ENCODE assay signal across 10 cellular contexts in genomic region chr2:73359915-73360697, GRCh38. TPM values are rescaled to one million over a fixed set of nuclear protein-coding genes. Genes with fewer than 3 reads are reported as not detected.
A peak's percentile ranks its signal among the peaks of the same experiment; 100 is the strongest.
DNase-seq lines count a peak whose midpoint lies in the region; ATAC-seq and TF ChIP-seq lines count a peak whose summit lies in the region.
"Had no signal": no experiment of that assay in that cellular context is flagged by ENCODE, and none has a peak within 500 bp of the region (broad histone marks: within the 10 kb centered on the region; RNA-seq: fewer than 3 reads in every experiment).

No MANE protein-coding gene starts in this region.

- intact Hi-C loops in prostate gland (cut with DNase I) = no loop called here

- no peaks in the 10 kb centered on the region for H3K4me1 ChIP-seq in prostate gland (replicated peaks)
- H3K4me1 ChIP-seq: SJCRH30 had no signal

- TF ChIP-seq CTCF in retinal pigment epithelial cell (conservative IDR thresholded peaks at IDR 0.05; ENCODE audit: low read depth, low read length) (peak; percentile 53), prostate gland (IDR thresholded peaks at IDR 0.05) (no peak)

- H3K4me3 ChIP-seq in retinal pigment epithelial cell (ENCODE audit: low read length) (no peak overlapping the region), prostate gland (no peak overlapping the region)
- H3K4me3 ChIP-seq: SJCRH30 had no signal

- no peaks in the 10 kb centered on the region for H3K27me3 ChIP-seq in prostate gland (replicated peaks; ENCODE audit: insufficient read depth)

- ATAC-seq in GM18517 (IDR thresholded peaks at IDR 0.05; ENCODE audit: unreplicated experiment) = no peak

- H3K9me3 ChIP-seq in prostate gland = no peaks in the 10 kb centered on the region

- no peak for TF ChIP-seq POLR2A in prostate gland (IDR thresholded peaks at IDR 0.05)

- H3K27ac ChIP-seq in prostate gland = no peak overlapping the region
- H3K27ac ChIP-seq: SJCRH30 had no signal

- H3K36me3 ChIP-seq in prostate gland = no peaks in the 10 kb centered on the region
- H3K36me3 ChIP-seq: SJCRH30 had no signal

- peak; percentile 16 for DNase-seq in SIG-M5 treated with dmso at 0.1 percent for 504 hours (lab: John Stamatoyannopoulos, UW; ENCODE audit: unreplicated experiment)
- DNase-seq in SIG-M5 (lab: John Stamatoyannopoulos, UW) = no peak
- DNase-seq in NCI-H69 (lab: John Stamatoyannopoulos, UW) = peak; percentile 26
- peak; percentile 6 for DNase-seq in dermis blood vessel endothelial cell
- DNase-seq in retinal pigment epithelial cell (ENCODE audit: low read depth) = no peak
- no peak for DNase-seq in prostate gland (ENCODE audit: low spot score)
- DNase-seq in NCI-H1436 (lab: John Stamatoyannopoulos, UW) = no peak
- DNase-seq: GF-D8 had no signal

- WGBS in prostate gland = 19% methylated on average over 2 of the region's 2 CpGs

RNA-seq across cellular contexts. Expression of gene ALMS1, which starts 25.5 kb away (rescaled TPM):
- 10.6 and 13.7 TPM in 2 replicates for total RNA-seq in dermis blood vessel endothelial cell
- total RNA-seq in prostate gland = 10 to 100 TPM; 18.5 to 69.3 TPM

Comparison
In these comparisons a context has a peak if more than half of its experiments do, and no peak if none do; other contexts are left out.
1. DNase-seq: peak in SIG-M5 treated with dmso at 0.1 percent for 504 hours (single experiment), NCI-H69 (single experiment) and dermis blood vessel endothelial cell (single experiment); none in SIG-M5 (single experiment), retinal pigment epithelial cell (single experiment), prostate gland (single experiment) and NCI-H1436 (single experiment).